Comparison of ENCODE assay signal across 8 cellular contexts in the genomic region with DNA sequence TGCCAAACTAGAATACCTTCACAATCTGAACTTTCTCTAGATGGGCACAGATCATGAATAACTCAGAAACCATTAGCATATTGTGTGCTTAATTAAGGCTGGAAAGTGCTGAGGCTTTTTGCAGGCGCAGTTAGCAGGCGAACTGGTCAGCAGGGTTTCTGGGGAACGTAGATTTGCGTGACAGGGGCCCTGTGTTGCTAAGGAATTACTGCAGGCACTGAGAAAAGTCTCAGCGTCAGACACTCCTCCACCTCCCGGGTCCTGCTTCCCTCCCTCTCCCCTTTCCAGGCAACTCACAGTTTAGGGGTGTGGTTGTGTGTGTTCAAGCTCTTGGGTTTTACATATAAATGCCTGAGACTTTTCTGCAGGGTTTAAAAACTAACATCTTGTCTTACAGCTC. TPM values are rescaled to one million over a fixed set of nuclear protein-coding genes. Genes with fewer than 3 reads are reported as not detected.
A peak's percentile ranks its signal among the peaks of the same experiment; 100 is the strongest.
DNase-seq lines count a peak whose midpoint lies in the region; ATAC-seq and TF ChIP-seq lines count a peak whose summit lies in the region.

No MANE protein-coding gene starts in this region.

- H3K27me3 Mint-ChIP-seq in activated T-cell treated with anti-CD3 and anti-CD28 coated beads, Interleukin-2, amount 50 U/mL, for 24 hours, result no peaks in the 10 kb centered on the region
- H3K27me3 Mint-ChIP-seq in endodermal cell (ENCODE audit: insufficient read depth), result peaks cover 9% of the 10 kb centered on the region
- H3K27me3 Mint-ChIP-seq in natural killer cell (ENCODE audit: low read depth in 2 of 2), result no peaks in the 10 kb centered on the region

- H3K4me3 ChIP-seq in RWPE2 (ENCODE audit: severe bottlenecking) (no peak overlapping the region), endodermal cell (ENCODE audit: low read length) (peak overlapping the region; percentile 91)

- WGBS in endodermal cell (ENCODE audit: insufficient coverage in 1 of 2, insufficient read length in 1 of 2), 2 experiments, result 4 to 12% methylated on average over 4 to 6 of the region's 6 CpGs

- no peaks in the 10 kb centered on the region for H3K9me3 Mint-ChIP-seq in activated T-cell treated with anti-CD3 and anti-CD28 coated beads, Interleukin-2, amount 50 U/mL, for 24 hours
- H3K9me3 Mint-ChIP-seq in endodermal cell, result no peaks in the 10 kb centered on the region
- H3K9me3 Mint-ChIP-seq in natural killer cell, result no peaks in the 10 kb centered on the region

- TF ChIP-seq CTCF in RWPE2 (IDR thresholded peaks at IDR 0.05; ENCODE audit: poor library complexity, severe bottlenecking), result no peak
- no peak for TF ChIP-seq CTCF in endodermal cell (conservative IDR thresholded peaks at IDR 0.05)
- TF ChIP-seq CTCF in natural killer cell (IDR thresholded peaks at IDR 0.05), result no peak

- H3K27ac ChIP-seq in RWPE2 (ENCODE audit: poor library complexity, severe bottlenecking) (peak overlapping the region; percentile 79), endodermal cell (ENCODE audit: low read depth, low read length) (no peak overlapping the region)

- peaks cover 12% of the 10 kb centered on the region; the same call in 1 of the 2 replicates for H3K36me3 ChIP-seq in RWPE2 (ENCODE audit: low read depth)
- H3K36me3 ChIP-seq in endodermal cell (ENCODE audit: control insufficient read depth, insufficient read depth, low read length), result peaks cover 41% of the 10 kb centered on the region

- H3K9me3 ChIP-seq in RWPE2 (ENCODE audit: severe bottlenecking) (no peaks in the 10 kb centered on the region), endodermal cell (ENCODE audit: control insufficient read depth, low read length) (no peaks in the 10 kb centered on the region)

- intact Hi-C loops in natural killer cell (cut with micrococcal nuclease), result loop anchor here (2.0 kb wide), 1 partner anchor 21 kb away; no protein-coding TSS in a partner anchor

- H3K9ac ChIP-seq in endodermal cell (ENCODE audit: extremely low read depth, low read length, poor library complexity, severe bottlenecking), result peak overlapping the region; percentile 92

- H3K36me3 Mint-ChIP-seq in activated T-cell treated with anti-CD3 and anti-CD28 coated beads, Interleukin-2, amount 50 U/mL, for 24 hours (ENCODE audit: low read depth), result peaks cover 49% of the 10 kb centered on the region
- H3K36me3 Mint-ChIP-seq in endodermal cell (ENCODE audit: low read depth) (peaks cover 21% of the 10 kb centered on the region), natural killer cell (peaks cover 25% of the 10 kb centered on the region)

- no peaks in the 10 kb centered on the region for H3K27me3 ChIP-seq in RWPE2 (ENCODE audit: insufficient read depth, poor library complexity, severe bottlenecking)
- H3K27me3 ChIP-seq in endodermal cell (ENCODE audit: control insufficient read depth, insufficient read depth, low read length, poor library complexity, severe bottlenecking), result no peaks in the 10 kb centered on the region

- peaks cover 60% of the 10 kb centered on the region for H3K4me1 Mint-ChIP-seq in activated T-cell treated with anti-CD3 and anti-CD28 coated beads, Interleukin-2, amount 50 U/mL, for 24 hours (ENCODE audit: low read depth)
- H3K4me1 Mint-ChIP-seq in endodermal cell, result peaks cover 40% of the 10 kb centered on the region
- H3K4me1 Mint-ChIP-seq in natural killer cell, result peaks cover 68% of the 10 kb centered on the region in 2 donors

- ATAC-seq in RWPE2 (ENCODE audit: low read depth) (no peak), natural killer cell (no peak), HG03095 (IDR thresholded peaks at IDR 0.05; ENCODE audit: unreplicated experiment) (no peak), left lobe of liver (no peak)

- peak overlapping the region; percentile 95 for H3K27ac Mint-ChIP-seq in activated T-cell treated with anti-CD3 and anti-CD28 coated beads, Interleukin-2, amount 50 U/mL, for 24 hours
- H3K27ac Mint-ChIP-seq in endodermal cell, result peak overlapping the region; percentile 61
- peak overlapping the region; percentile 93 to 98 for H3K27ac Mint-ChIP-seq in natural killer cell

- peak overlapping the region; percentile 92 for H3K4me3 Mint-ChIP-seq in activated T-cell treated with anti-CD3 and anti-CD28 coated beads, Interleukin-2, amount 50 U/mL, for 24 hours
- H3K4me3 Mint-ChIP-seq in endodermal cell (peak overlapping the region; percentile 88), natural killer cell (peak overlapping the region; percentile 89)

- DNase-seq in activated T-cell treated with anti-CD3 and anti-CD28 coated beads, Interleukin-2, amount 50 U/mL, for 24 hours, result no peak
- DNase-seq in activated T-cell treated with anti-CD3 and anti-CD28 coated beads for 4 hours (no peak), RWPE2 (ENCODE audit: low spot score) (no peak), endodermal cell (peak; percentile 71), natural killer cell (no peak), left lobe of liver (ENCODE audit: low spot score) (no peak)
- DNase-seq in activated CD4-positive, CD25-positive, alpha-beta regulatory T cell treated with anti-CD3 and anti-CD28 coated beads, Interleukin-2, amount 50 U/mL, for 72 hours, result no peak

- H3K4me1 ChIP-seq in RWPE2 (ENCODE audit: insufficient read depth, poor library complexity, severe bottlenecking) (peaks cover 32% of the 10 kb centered on the region), endodermal cell (ENCODE audit: control insufficient read depth, insufficient read depth, low read length) (peaks cover 10% of the 10 kb centered on the region)

RNA-seq across cellular contexts. Expression of gene MAP3K8, which starts 2.2 kb away (rescaled TPM):
- total RNA-seq in endodermal cell (10 to 100 TPM; 10.2 to 11.7 TPM), natural killer cell (100 to 1,000 TPM; 200 to 244 (median 236) TPM), left lobe of liver (2.9 TPM)
- 9.2 TPM for polyA plus RNA-seq in endodermal cell (2013, experiment 1 of 2)
- polyA plus RNA-seq in endodermal cell (2013, experiment 2 of 2), result 10.8 TPM

Comparison
In these comparisons a context has a peak if more than half of its experiments do, and no peak if none do; other contexts are left out.
1. RNA of gene MAP3K8, which starts 2.2 kb away (total RNA-seq): 200 to 244 TPM in natural killer cell; 10.2 to 11.7 TPM in endodermal cell and 2.9 TPM in left lobe of liver (single experiment); every median in the first group is over 10 times any median in the second.
2. Peak in every context shown above with its lines, with median percentiles within 50 percentile points of each other: H3K27ac Mint-ChIP-seq and H3K4me3 Mint-ChIP-seq.